In the genomic region with DNA sequence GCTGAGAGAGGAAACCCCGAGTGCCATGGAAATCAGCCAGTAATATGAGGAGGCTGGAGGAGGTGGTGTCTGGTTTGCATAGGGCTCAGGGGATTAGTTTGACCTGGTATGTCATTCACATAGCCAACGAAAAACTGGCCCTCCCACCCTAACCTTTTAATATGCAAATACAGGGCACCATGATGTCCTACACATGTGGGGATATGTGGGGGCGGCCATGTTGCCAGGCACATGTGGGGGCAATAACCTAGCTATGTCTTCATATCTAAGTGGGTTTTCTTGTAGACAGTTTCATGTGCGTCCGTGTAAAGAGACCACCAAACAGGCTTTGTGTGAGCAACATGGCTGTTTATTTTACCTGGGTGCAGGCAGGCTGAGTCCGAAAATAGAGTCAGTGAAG, we compare ENCODE assay signal across 9 cellular contexts.
"Had no signal": no experiment of that assay in that cellular context is flagged by ENCODE, and none has a peak within 500 bp of the region (broad histone marks: within the 10 kb centered on the region; RNA-seq: fewer than 3 reads in every experiment).

No MANE protein-coding gene starts in this region.

- H2AFZ ChIP-seq: parathyroid adenoma had no signal

- H3K4me1 ChIP-seq: parathyroid adenoma had no signal

- DNase-seq: activated CD4-positive, alpha-beta memory T cell treated with anti-CD3 and anti-CD28 coated beads for 36 hours; activated CD4-positive, alpha-beta T cell treated with anti-CD3 and anti-CD28 coated beads for 1 hour; activated gamma-delta T cell; activated T-cell treated with anti-CD3 and anti-CD28 coated beads, Interleukin-2, amount 50 U/mL, for 48 hours; brain microvascular endothelial cell; hypothalamus; kidney; left ventricle myocardium superior had no signal

- H3K36me3 ChIP-seq: brain microvascular endothelial cell had no signal

- H3K27me3 ChIP-seq: brain microvascular endothelial cell had no signal

- H3K9ac ChIP-seq: parathyroid adenoma had no signal

- ATAC-seq: left ventricle myocardium superior had no signal

- H3K27ac ChIP-seq: brain microvascular endothelial cell, parathyroid adenoma had no signal
